Comparison of ENCODE assay signal across 15 cellular contexts in the genomic region with DNA sequence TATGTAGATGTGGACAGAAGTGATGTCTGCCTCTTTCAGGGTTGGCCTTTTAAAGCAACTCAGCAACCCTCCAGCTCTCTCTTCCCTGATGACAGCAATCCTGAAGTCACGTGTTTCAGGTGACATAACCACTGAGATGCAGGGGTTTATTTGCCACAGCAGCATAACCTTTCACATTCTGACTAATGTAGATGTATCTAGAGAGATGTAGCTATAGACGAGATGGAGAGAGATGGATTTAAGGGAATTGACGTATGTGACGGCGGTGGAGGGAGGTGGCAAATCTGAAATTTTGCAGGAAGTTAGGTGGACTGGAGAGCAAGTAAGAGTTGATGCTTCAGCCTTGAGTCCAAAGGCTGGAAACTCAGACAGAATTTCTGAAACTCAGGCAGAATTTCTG.
DNase-seq lines count a peak whose midpoint lies in the region; ATAC-seq and TF ChIP-seq lines count a peak whose summit lies in the region.
"Had no signal": no experiment of that assay in that cellular context is flagged by ENCODE, and none has a peak within 500 bp of the region (broad histone marks: within the 10 kb centered on the region; RNA-seq: fewer than 3 reads in every experiment).

No MANE protein-coding gene starts in this region.

- H3K79me2 ChIP-seq in hepatocyte (no peaks in the 10 kb centered on the region), parathyroid adenoma (no peaks in the 10 kb centered on the region)

- H3K27ac ChIP-seq in heart right ventricle (peak overlapping the region in 6 of 10 donors; percentile 39 to 75 (median 64)), hepatocyte (peak overlapping the region; percentile 83), parathyroid adenoma (peak overlapping the region; percentile 81), uterus (peak overlapping the region; percentile 88 to 94)
- H3K27ac ChIP-seq: epithelial cell of prostate had no signal

- no peak for ATAC-seq in heart right ventricle
- ATAC-seq in left ventricle myocardium superior, result no peak

- intact Hi-C loops in heart right ventricle (cut with DNase I) (loop anchor here in 3 of 10 donors (5.0 to 10.0 kb wide), 3 partner anchors 125 to 422 kb away; partner anchors contain the start of gene ZFP36L1 (in 1 of the 3)), left ventricle myocardium superior (cut with micrococcal nuclease) (no loop called here), uterus (cut with DNase I; ENCODE audit: low total_unique reads) (no loop called here)

- H3K4me2 ChIP-seq in hepatocyte, result no peak overlapping the region
- H3K4me2 ChIP-seq in parathyroid adenoma (ENCODE audit: low read length), result peak overlapping the region; percentile 69

- H3K9me2 ChIP-seq in hepatocyte (replicated peaks; ENCODE audit: insufficient read depth), result no peaks in the 10 kb centered on the region

- H3K27me3 ChIP-seq in heart right ventricle (no peaks in the 10 kb centered on the region), hepatocyte (no peaks in the 10 kb centered on the region), parathyroid adenoma (ENCODE audit: control insufficient read depth, insufficient read depth, low read length) (no peaks in the 10 kb centered on the region), uterus (no peaks in the 10 kb centered on the region)
- H3K27me3 ChIP-seq: MG63 had no signal

- no peak overlapping the region for H3K4me3 ChIP-seq in heart right ventricle
- H3K4me3 ChIP-seq in hepatocyte, result no peak overlapping the region
- H3K4me3 ChIP-seq in parathyroid adenoma (ENCODE audit: low read depth, low read length), result peak overlapping the region; percentile 25
- H3K4me3 ChIP-seq in uterus, result no peak overlapping the region
- H3K4me3 ChIP-seq: MG63 had no signal

- H3K27ac Mint-ChIP-seq in osteocyte (ENCODE audit: unreplicated experiment), result no peak overlapping the region
- H3K27ac Mint-ChIP-seq: activated T-helper 1 cell treated with anti-CD3 and anti-CD28 coated beads, Interleukin-12 subunit alpha, Interleukin-12 subunit beta, Interleukin-2, Interleukin-4 antibody, amounts not matched to agents 30 ng/mL and 10 ng/mL and 1 ng/mL, durations not matched to agents 14 hours and 24 hours and 36 hours had no signal

- no peaks in the 10 kb centered on the region for H3K27me3 Mint-ChIP-seq in osteocyte (ENCODE audit: unreplicated experiment)

- no peak overlapping the region for H2AFZ ChIP-seq in hepatocyte
- no peak overlapping the region for H2AFZ ChIP-seq in parathyroid adenoma

- WGBS in heart right ventricle, 2 donors, result 95 to 96% methylated on average over 5 of the region's 5 CpGs
- 97% methylated on average over 5 of the region's 5 CpGs for WGBS in hepatocyte (ENCODE audit: low lambda C conversion rate, missing lambda C conversion rate)

- no peak for TF ChIP-seq POLR2A in uterus (IDR thresholded peaks at IDR 0.05)

- H3K9me3 ChIP-seq in heart right ventricle (no peaks in the 10 kb centered on the region), hepatocyte (ENCODE audit: low read depth) (no peaks in the 10 kb centered on the region), parathyroid adenoma (ENCODE audit: control insufficient read depth, low read length) (no peaks in the 10 kb centered on the region), uterus (no peaks in the 10 kb centered on the region)
- H3K9me3 ChIP-seq: MG63 had no signal

- no peaks in the 10 kb centered on the region for H3K9me3 Mint-ChIP-seq in osteocyte (ENCODE audit: unreplicated experiment)

- H4K20me1 ChIP-seq in hepatocyte (ENCODE audit: insufficient read depth, poor library complexity, severe bottlenecking), result no peaks in the 10 kb centered on the region

- no peaks in the 10 kb centered on the region for H3K36me3 ChIP-seq in heart right ventricle
- no peaks in the 10 kb centered on the region for H3K36me3 ChIP-seq in hepatocyte (replicated peaks; ENCODE audit: insufficient read depth, low read depth)
- H3K36me3 ChIP-seq in parathyroid adenoma (ENCODE audit: control insufficient read depth, insufficient read depth, low read length), result no peaks in the 10 kb centered on the region
- H3K36me3 ChIP-seq in uterus, result no peaks in the 10 kb centered on the region
- H3K36me3 ChIP-seq: MG63 had no signal

- H3K4me1 ChIP-seq in heart right ventricle (peaks cover 19 to 91% (median 64%) of the 10 kb centered on the region in 9 donors), hepatocyte (ENCODE audit: insufficient read depth) (peaks cover 36% of the 10 kb centered on the region), parathyroid adenoma (peaks cover 41% of the 10 kb centered on the region), uterus (peaks cover 12 to 28% of the 10 kb centered on the region in 2 donors)

- H3K9ac ChIP-seq in parathyroid adenoma, result no peak overlapping the region

- no peak for DNase-seq in heart right ventricle
- no peak for DNase-seq in left ventricle myocardium superior
- no peak for DNase-seq in hepatocyte (ENCODE audit: low spot score)
- no peak for DNase-seq in uterus
- DNase-seq in osteocyte (ENCODE audit: extremely low spot score, unreplicated experiment), result no peak
- no peak for DNase-seq in T1000 (lab: John Stamatoyannopoulos, UW)
- DNase-seq in stimulated activated CD4-positive, alpha-beta T cell treated with anti-CD3 and anti-CD28 coated beads, Interleukin-4, amount 100 ng/mL, for 24 hours, result no peak
- DNase-seq: GOT3; MG63; NCI-H187 treated with DMSO at 0.1 percent for 48 hours; NCI-H524; stimulated activated CD4-positive, alpha-beta T cell treated with anti-CD3 and anti-CD28 coated beads, Interleukin-2, amount 100 ng/mL, for 24 hours had no signal

- H3K4me3 Mint-ChIP-seq in osteocyte (ENCODE audit: unreplicated experiment), result no peak overlapping the region
- H3K4me3 Mint-ChIP-seq: activated T-helper 1 cell treated with anti-CD3 and anti-CD28 coated beads, Interleukin-12 subunit alpha, Interleukin-12 subunit beta, Interleukin-2, Interleukin-4 antibody, amounts not matched to agents 30 ng/mL and 10 ng/mL and 1 ng/mL, durations not matched to agents 14 hours and 24 hours and 36 hours had no signal

- no peaks in the 10 kb centered on the region for H3K36me3 Mint-ChIP-seq in osteocyte (ENCODE audit: unreplicated experiment)

- TF ChIP-seq CTCF in heart right ventricle (IDR thresholded peaks at IDR 0.05) (no peak), hepatocyte (IDR thresholded peaks at IDR 0.05; ENCODE audit: poor library complexity) (no peak), parathyroid adenoma (IDR thresholded peaks at IDR 0.05) (no peak), uterus (IDR thresholded peaks at IDR 0.05) (no peak), osteocyte (IDR thresholded peaks at IDR 0.05) (no peak)

- peaks cover 35% of the 10 kb centered on the region for H3K4me1 Mint-ChIP-seq in osteocyte (ENCODE audit: unreplicated experiment)
